8 cellular contexts compared by ENCODE assay signal in the genomic region with DNA sequence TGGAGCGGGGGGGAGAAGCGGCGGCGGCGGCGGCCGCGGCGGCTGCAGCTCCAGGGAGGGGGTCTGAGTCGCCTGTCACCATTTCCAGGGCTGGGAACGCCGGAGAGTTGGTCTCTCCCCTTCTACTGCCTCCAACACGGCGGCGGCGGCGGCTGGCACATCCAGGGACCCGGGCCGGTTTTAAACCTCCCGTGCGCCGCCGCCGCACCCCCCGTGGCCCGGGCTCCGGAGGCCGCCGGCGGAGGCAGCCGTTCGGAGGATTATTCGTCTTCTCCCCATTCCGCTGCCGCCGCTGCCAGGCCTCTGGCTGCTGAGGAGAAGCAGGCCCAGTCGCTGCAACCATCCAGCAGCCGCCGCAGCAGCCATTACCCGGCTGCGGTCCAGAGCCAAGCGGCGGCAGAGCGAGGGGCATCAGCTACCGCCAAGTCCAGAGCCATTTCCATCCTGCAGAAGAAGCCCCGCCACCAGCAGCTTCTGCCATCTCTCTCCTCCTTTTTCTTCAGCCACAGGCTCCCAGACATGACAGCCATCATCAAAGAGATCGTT. TPM values are rescaled to one million over a fixed set of nuclear protein-coding genes. Genes with fewer than 3 reads are reported as not detected.
DNase-seq lines count a peak whose midpoint lies in the region; ATAC-seq and TF ChIP-seq lines count a peak whose summit lies in the region.
"Not testable (repeated sequence)": the region's sequence is repeated elsewhere in the genome, so short reads cannot be mapped to it uniquely, and the experiment has no call there.

No MANE protein-coding gene starts in this region.

- ATAC-seq in activated CD8-positive, alpha-beta T cell treated with anti-CD3 and anti-CD28 coated beads, Interleukin-2, amount 10 ng/mL, durations not matched to agents 7 days and 5 days: peak; percentile 1

- peaks cover 51% of the 10 kb centered on the region for H3K79me2 ChIP-seq in GM23248 (ENCODE audit: insufficient read depth)

- H3F3A ChIP-seq in GM23248 (ENCODE audit: insufficient read depth): peaks cover 43% of the 10 kb centered on the region

- H3K27ac ChIP-seq in GM23248 (peak overlapping the region; percentile 93), brain microvascular endothelial cell (peak overlapping the region; percentile 95), mesodermal cell (ENCODE audit: low read depth, low read length, severe bottlenecking) (peak overlapping the region; percentile 93), spleen (peak overlapping the region; percentile 90 to 100 (median 99))

- not testable (repeated sequence) for TF ChIP-seq POLR2A in spleen (IDR thresholded peaks at IDR 0.05)

- H3K36me3 Mint-ChIP-seq in activated CD8-positive, alpha-beta T cell treated with anti-CD3 and anti-CD28 coated beads, Interleukin-2, amount 10 ng/mL, durations not matched to agents 7 days and 5 days (ENCODE audit: low read depth): peaks cover 44% of the 10 kb centered on the region

- H3K27me3 Mint-ChIP-seq in activated CD8-positive, alpha-beta T cell treated with anti-CD3 and anti-CD28 coated beads, Interleukin-2, amount 10 ng/mL, durations not matched to agents 7 days and 5 days (ENCODE audit: low read depth): not testable (repeated sequence)

- H3K9me3 Mint-ChIP-seq in activated CD8-positive, alpha-beta T cell treated with anti-CD3 and anti-CD28 coated beads, Interleukin-2, amount 10 ng/mL, durations not matched to agents 7 days and 5 days (ENCODE audit: insufficient read depth): not testable (repeated sequence)

- peak overlapping the region; percentile 98 for H3K4me3 Mint-ChIP-seq in activated CD8-positive, alpha-beta T cell treated with anti-CD3 and anti-CD28 coated beads, Interleukin-2, amount 10 ng/mL, durations not matched to agents 7 days and 5 days

- TF ChIP-seq CTCF in AG04449 (IDR thresholded peaks at IDR 0.05; ENCODE audit: insufficient read depth, low read length, missing control alignments); brain microvascular endothelial cell (IDR thresholded peaks at IDR 0.05; ENCODE audit: low read depth, low read length, missing control alignments); spleen (IDR thresholded peaks at IDR 0.05 in 8 of 11, conservative IDR thresholded peaks at IDR 0.05 in 3 of 11): not testable (repeated sequence)

- H3K4me1 Mint-ChIP-seq in activated CD8-positive, alpha-beta T cell treated with anti-CD3 and anti-CD28 coated beads, Interleukin-2, amount 10 ng/mL, durations not matched to agents 7 days and 5 days (ENCODE audit: low read depth): peaks cover 39% of the 10 kb centered on the region

- POLR2A ChIA-PET in AG04449 (lab: Yijun Ruan, JAX): interaction anchor here (1.0 to 1.6 kb wide), 2 partner anchors 524 to 527 kb away, joined by 3 to 5 read pairs; no protein-coding TSS in a partner anchor
- POLR2A ChIA-PET in activated CD8-positive, alpha-beta T cell treated with anti-CD3 and anti-CD28 coated beads, Interleukin-2, amount 10 ng/mL, durations not matched to agents 7 days and 5 days (lab: Charles Lee): interaction anchor here (0.6 to 3.3 kb wide), 8 partner anchors 8 to 719 kb away, joined by 3 to 40 read pairs (median 9); a partner anchor contains a TSS

- peaks cover 12% of the 10 kb centered on the region; the same call in 1 of the 2 replicates for H4K20me1 ChIP-seq in GM23248 (ENCODE audit: insufficient read depth)

- H3K9me3 ChIP-seq in GM23248 (ENCODE audit: low read depth); NT2/D1 (ENCODE audit: insufficient read depth, low read length); mesodermal cell (ENCODE audit: control insufficient read depth, low read length); spleen: not testable (repeated sequence)

- H3K4me2 ChIP-seq in GM23248 (ENCODE audit: unreplicated experiment): peak overlapping the region; percentile 99

- intact Hi-C loops in spleen (cut with DNase I; ENCODE audit: low total_unique reads): loop anchor here (5.0 to 10.0 kb wide), 3 partner anchors 71 to 523 kb away; no protein-coding TSS in a partner anchor

- CTCF ChIA-PET in AG04449 (lab: Yijun Ruan, JAX): interaction anchor here (8.3 to 22.0 kb wide), 2 partner anchors 15 to 525 kb away, joined by 78 to 304 read pairs; no protein-coding TSS in a partner anchor
- CTCF ChIA-PET in activated CD8-positive, alpha-beta T cell treated with anti-CD3 and anti-CD28 coated beads, Interleukin-2, amount 10 ng/mL, durations not matched to agents 7 days and 5 days (lab: Charles Lee): interaction anchor here (0.7 to 6.0 kb wide), 5 partner anchors 11 to 526 kb away, joined by 3 to 82 read pairs (median 3); no protein-coding TSS in a partner anchor

- H3K4me1 ChIP-seq in GM23248 (ENCODE audit: insufficient read depth) (0 out of 2 replicates have a peak, but pooled peaks cover 15% of the 10 kb centered on the region), spleen (peaks cover 25 to 60% (median 56%) of the 10 kb centered on the region in 6 donors)
- not testable (repeated sequence) for H3K4me1 ChIP-seq in NT2/D1 (ENCODE audit: insufficient read depth, insufficient read length); mesodermal cell (ENCODE audit: control insufficient read depth, insufficient read depth, low read length, poor library complexity, severe bottlenecking)

- WGBS in GM23248 (ENCODE audit: low coverage in 1 of 2, low lambda C conversion rate in 2 of 2, missing lambda C conversion rate in 2 of 2), 2 experiments: 0 to 1% methylated on average over 18 to 39 of the region's 47 CpGs
- 0% methylated on average over 21 to 30 of the region's 47 CpGs for WGBS in mesodermal cell (ENCODE audit: insufficient coverage in 2 of 2), 2 experiments
- WGBS in spleen, 5 donors: 0% methylated on average over 22 to 47 of the region's 47 CpGs

- H2AFZ ChIP-seq in GM23248: peak overlapping the region; percentile 47

- in situ Hi-C loops in GM23248 (cut with MboI): not testable (repeated sequence)
- in situ Hi-C loops in brain microvascular endothelial cell (cut with HindIII; ENCODE audit: low pct_ligation_motif_present, low sequenced_read_pairs): loop anchor here (25.0 kb wide), 2 partner anchors 523 to 698 kb away; no protein-coding TSS in a partner anchor

- H3K4me3 ChIP-seq in AG04449 (ENCODE audit: low read depth, low read length) (peak overlapping the region; percentile 91), GM23248 (peak overlapping the region; percentile 98), NT2/D1 (ENCODE audit: insufficient read length, low read depth) (peak overlapping the region; percentile 85), brain microvascular endothelial cell (ENCODE audit: low read depth, low read length) (peak overlapping the region; percentile 89), mesodermal cell (ENCODE audit: extremely low read depth, insufficient read depth, low read length, poor library complexity, severe bottlenecking) (peak overlapping the region; percentile 86), spleen (peak overlapping the region; percentile 83 to 96 (median 91))

- not testable (repeated sequence) for H3K36me3 ChIP-seq in GM23248 (ENCODE audit: low read depth); NT2/D1 (ENCODE audit: insufficient read depth, insufficient read length, low read length); brain microvascular endothelial cell (replicated peaks); mesodermal cell (ENCODE audit: control insufficient read depth, insufficient read depth, low read length); spleen

- H3K9ac ChIP-seq in GM23248 (peak overlapping the region; percentile 94), NT2/D1 (ENCODE audit: insufficient read length, low read depth) (peak overlapping the region; percentile 85)

- DNase-seq in AG04449 (ENCODE audit: low read depth, low spot score); NT2/D1 (ENCODE audit: low read depth, low spot score); brain microvascular endothelial cell: not testable (repeated sequence)
- DNase-seq in GM23248 (peak; percentile 62), globus pallidus (ENCODE audit: low spot score) (peak; percentile 40), spleen (peak; percentile 89)
- DNase-seq in activated CD8-positive, alpha-beta T cell treated with anti-CD3 and anti-CD28 coated beads, Interleukin-2, amount 10 ng/mL, durations not matched to agents 7 days and 5 days: peak; percentile 48

- not testable (repeated sequence) for H3K9me2 ChIP-seq in GM23248 (ENCODE audit: insufficient read depth)

- peak overlapping the region; percentile 88 for H3K27ac Mint-ChIP-seq in activated CD8-positive, alpha-beta T cell treated with anti-CD3 and anti-CD28 coated beads, Interleukin-2, amount 10 ng/mL, durations not matched to agents 7 days and 5 days

- H3K27me3 ChIP-seq in GM23248 (replicated peaks; ENCODE audit: insufficient read depth); NT2/D1 (ENCODE audit: insufficient read depth, insufficient read length); brain microvascular endothelial cell (replicated peaks); spleen (replicated peaks in 1 of 7): not testable (repeated sequence)

RNA-seq across cellular contexts. Expression of a gene that starts 0.6 kb away (rescaled TPM):
- total RNA-seq in GM23248 (2014; rRNA removed; shearing (Covaris generic)): 79.4 and 93.9 TPM in 2 replicates
- 34.9 and 35.5 TPM in 2 replicates for polyA plus RNA-seq in GM23248 (2016; fragmentation: Nextera tagmentation; extraction: Ambion mirVana)
- 10 to 100 TPM; 87.2 to 91.9 TPM for total RNA-seq in activated CD8-positive, alpha-beta T cell treated with anti-CD3 and anti-CD28 coated beads, Interleukin-2, amount 10 ng/mL, durations not matched to agents 7 days and 5 days
- polyA plus RNA-seq in mesodermal cell (2013, experiment 1 of 2): 58.4 TPM
- 68.0 TPM for polyA plus RNA-seq in mesodermal cell (2013, experiment 2 of 2)
- 100 to 1,000 TPM; 144 to 300 (median 212) TPM for total RNA-seq in spleen
- 10 to 100 TPM; 38.1 to 47.0 (median 42.0) TPM for polyA plus RNA-seq in spleen

RNA-seq across cellular contexts. Expression of a gene that starts 0.7 kb away (rescaled TPM):
- 1.1 TPM in 1 of 2 replicates, not detected in the other for total RNA-seq in GM23248 (2014; rRNA removed; shearing (Covaris generic))
- polyA plus RNA-seq in GM23248 (2016; fragmentation: Nextera tagmentation; extraction: Ambion mirVana): 0.39 and 0.56 TPM in 2 replicates
- total RNA-seq in activated CD8-positive, alpha-beta T cell treated with anti-CD3 and anti-CD28 coated beads, Interleukin-2, amount 10 ng/mL, durations not matched to agents 7 days and 5 days: under 1 TPM; 0.79 to 0.94 TPM
- polyA plus RNA-seq in mesodermal cell (2013, experiment 1 of 2): 0.48 TPM
- 0.76 TPM for polyA plus RNA-seq in mesodermal cell (2013, experiment 2 of 2)
- total RNA-seq in spleen: 1 to 10 TPM in 5 of 7 donors, under 1 TPM in 2; 0.54 to 2.2 (median 1.4) TPM
- under 1 TPM; 0.52 to 0.93 (median 0.80) TPM for polyA plus RNA-seq in spleen

RNA-seq across cellular contexts. Expression of a gene that starts 46.0 kb away (rescaled TPM):
- total RNA-seq in GM23248 (2014; rRNA removed; shearing (Covaris generic)): 43.9 and 66.8 TPM in 2 replicates
- 52.4 and 52.8 TPM in 2 replicates for polyA plus RNA-seq in GM23248 (2016; fragmentation: Nextera tagmentation; extraction: Ambion mirVana)
- 10 to 100 TPM; 38.9 to 42.5 TPM for total RNA-seq in activated CD8-positive, alpha-beta T cell treated with anti-CD3 and anti-CD28 coated beads, Interleukin-2, amount 10 ng/mL, durations not matched to agents 7 days and 5 days
- 41.5 TPM for polyA plus RNA-seq in mesodermal cell (2013, experiment 1 of 2)
- 42.6 TPM for polyA plus RNA-seq in mesodermal cell (2013, experiment 2 of 2)
- total RNA-seq in spleen: 10 to 100 TPM; 27.3 to 49.4 (median 33.0) TPM
- 10 to 100 TPM in 2 of 3 donors, 1 to 10 TPM in 1; 8.7 to 10.1 (median 10.1) TPM for polyA plus RNA-seq in spleen
